In genomic region chr6:121187200-121187832, GRCh38 we compare ENCODE assay signal across 29 cellular contexts.
"Had no signal": no experiment of that assay in that cellular context is flagged by ENCODE, and none has a peak within 500 bp of the region (broad histone marks: within the 10 kb centered on the region; RNA-seq: fewer than 3 reads in every experiment).

No MANE protein-coding gene starts in this region.

- H3K4me3 Mint-ChIP-seq: activated B cell treated with CpG ODN at 0.5 μM for 24 hours; activated CD8-positive, alpha-beta T cell treated with anti-CD3 and anti-CD28 coated beads for 36 hours; activated naive CD4-positive, alpha-beta T cell treated with anti-CD3 and anti-CD28 coated beads, Interleukin-2, amount 50 U/mL, for 24 hours; activated T-cell treated with anti-CD3 and anti-CD28 coated beads, Interleukin-2, amount 50 U/mL, for 4 hours; activated T-helper 17 cell treated with anti-CD3 and anti-CD28 coated beads, Interleukin-2, amount 50 U/mL, for 72 hours; central memory CD8-positive, alpha-beta T cell; dendritic cell treated with granulocyte-macrophage colony-stimulating factor and Interleukin-4, amounts not matched to agents 40 ng/mL and 50 ng/mL, for 4 days; endodermal cell; immature natural killer cell; natural killer cell; stimulated activated memory B cell treated with anti-CD40 and anti-IgM and Interleukin-4, amounts not matched to agents 10 μg/mL and 1 μg/mL and 100 μg/mL, for 72 hours; stimulated activated naive CD8-positive, alpha-beta T cell treated with anti-CD3 and anti-CD28 coated beads, Interleukin-15, amount 100 ng/mL, for 72 hours had no signal

- ATAC-seq: activated CD8-positive, alpha-beta T cell treated with anti-CD3 and anti-CD28 coated beads for 36 hours; activated T-cell treated with anti-CD3 and anti-CD28 coated beads, Interleukin-2, amount 50 U/mL, for 4 hours; activated T-helper 17 cell treated with anti-CD3 and anti-CD28 coated beads, Interleukin-2, amount 50 U/mL, for 72 hours; left lobe of liver; natural killer cell; sciatic nerve; stimulated activated memory B cell treated with anti-CD40 and anti-IgM and Interleukin-4, amounts not matched to agents 10 μg/mL and 1 μg/mL and 100 μg/mL, for 72 hours; stimulated activated naive CD8-positive, alpha-beta T cell treated with anti-CD3 and anti-CD28 coated beads, Interleukin-15, amount 100 ng/mL, for 72 hours; upper lobe of right lung had no signal

- H3K36me3 Mint-ChIP-seq: natural killer cell had no signal

- H3K4me1 Mint-ChIP-seq: activated B cell treated with CpG ODN at 0.5 μM for 24 hours; activated naive CD4-positive, alpha-beta T cell treated with anti-CD3 and anti-CD28 coated beads, Interleukin-2, amount 50 U/mL, for 24 hours; activated T-helper 17 cell treated with anti-CD3 and anti-CD28 coated beads, Interleukin-2, amount 50 U/mL, for 72 hours; central memory CD8-positive, alpha-beta T cell; immature natural killer cell; natural killer cell; stimulated activated memory B cell treated with anti-CD40 and anti-IgM and Interleukin-4, amounts not matched to agents 10 μg/mL and 1 μg/mL and 100 μg/mL, for 72 hours; stimulated activated naive CD8-positive, alpha-beta T cell treated with anti-CD3 and anti-CD28 coated beads, Interleukin-15, amount 100 ng/mL, for 72 hours had no signal

- H3K4me1 ChIP-seq: lower lobe of right lung, thyroid gland, upper lobe of right lung had no signal

- H3K27ac ChIP-seq: lower lobe of right lung, thyroid gland, upper lobe of right lung had no signal

- H3K4me3 ChIP-seq: lower lobe of right lung, thyroid gland, upper lobe of right lung had no signal

- DNase-seq: activated B cell treated with CpG ODN at 0.5 μM for 24 hours; activated CD4-positive, alpha-beta T cell treated with anti-CD3 and anti-CD28 coated beads, Interleukin-2, amount 50 U/mL, for 1 hour; activated CD8-positive, alpha-beta T cell treated with anti-CD3 and anti-CD28 coated beads for 36 hours; activated gamma-delta T cell treated with Interleukin-2 at 50 U/mL for 16 hours; activated T-cell treated with anti-CD3 and anti-CD28 coated beads, Interleukin-2, amount 50 U/mL, for 4 hours; endodermal cell; head of caudate nucleus; hippocampal formation; immature natural killer cell; kidney glomerular epithelial cell; lower lobe of right lung; mesenchymal stem cell; natural killer cell; posterior cingulate gyrus; small intestine; stimulated activated CD4-positive, alpha-beta T cell treated with anti-CD3 and anti-CD28 coated beads, Interleukin-1b, Interleukin-23, amount 100 ng/mL, for 48 hours; stimulated activated CD4-positive, alpha-beta T cell treated with anti-CD3 and anti-CD28 coated beads, Interleukin-4, amount 100 ng/mL, for 4 hours; stimulated activated CD8-positive, alpha-beta memory T cell treated with anti-CD3 and anti-CD28 coated beads, Interleukin-4, amount 100 ng/mL, for 48 hours; stimulated activated naive CD8-positive, alpha-beta T cell treated with anti-CD3 and anti-CD28 coated beads, Interleukin-15, amount 100 ng/mL, for 72 hours; T-helper 2 cell; thyroid gland; upper lobe of right lung had no signal

- H3K9me3 Mint-ChIP-seq: activated B cell treated with CpG ODN at 0.5 μM for 24 hours; activated CD8-positive, alpha-beta T cell treated with anti-CD3 and anti-CD28 coated beads for 36 hours; activated naive CD4-positive, alpha-beta T cell treated with anti-CD3 and anti-CD28 coated beads, Interleukin-2, amount 50 U/mL, for 24 hours; activated T-cell treated with anti-CD3 and anti-CD28 coated beads, Interleukin-2, amount 50 U/mL, for 4 hours; activated T-helper 17 cell treated with anti-CD3 and anti-CD28 coated beads, Interleukin-2, amount 50 U/mL, for 72 hours; central memory CD8-positive, alpha-beta T cell; dendritic cell treated with granulocyte-macrophage colony-stimulating factor and Interleukin-4, amounts not matched to agents 40 ng/mL and 50 ng/mL, for 4 days; endodermal cell; immature natural killer cell; natural killer cell; stimulated activated memory B cell treated with anti-CD40 and anti-IgM and Interleukin-4, amounts not matched to agents 10 μg/mL and 1 μg/mL and 100 μg/mL, for 72 hours; stimulated activated naive CD8-positive, alpha-beta T cell treated with anti-CD3 and anti-CD28 coated beads, Interleukin-15, amount 100 ng/mL, for 72 hours had no signal

- H3K27me3 Mint-ChIP-seq: activated B cell treated with CpG ODN at 0.5 μM for 24 hours; activated CD8-positive, alpha-beta T cell treated with anti-CD3 and anti-CD28 coated beads for 36 hours; activated naive CD4-positive, alpha-beta T cell treated with anti-CD3 and anti-CD28 coated beads, Interleukin-2, amount 50 U/mL, for 24 hours; activated T-helper 17 cell treated with anti-CD3 and anti-CD28 coated beads, Interleukin-2, amount 50 U/mL, for 72 hours; central memory CD8-positive, alpha-beta T cell; dendritic cell treated with granulocyte-macrophage colony-stimulating factor and Interleukin-4, amounts not matched to agents 40 ng/mL and 50 ng/mL, for 4 days; stimulated activated memory B cell treated with anti-CD40 and anti-IgM and Interleukin-4, amounts not matched to agents 10 μg/mL and 1 μg/mL and 100 μg/mL, for 72 hours; stimulated activated naive CD8-positive, alpha-beta T cell treated with anti-CD3 and anti-CD28 coated beads, Interleukin-15, amount 100 ng/mL, for 72 hours had no signal

- H3K9me3 ChIP-seq: lower lobe of right lung, thyroid gland, upper lobe of right lung had no signal

- H3K36me3 ChIP-seq: lower lobe of right lung, thyroid gland, upper lobe of right lung had no signal

- H3K27ac Mint-ChIP-seq: activated B cell treated with CpG ODN at 0.5 μM for 24 hours; activated CD8-positive, alpha-beta T cell treated with anti-CD3 and anti-CD28 coated beads for 36 hours; activated naive CD4-positive, alpha-beta T cell treated with anti-CD3 and anti-CD28 coated beads, Interleukin-2, amount 50 U/mL, for 24 hours; activated T-helper 17 cell treated with anti-CD3 and anti-CD28 coated beads, Interleukin-2, amount 50 U/mL, for 72 hours; dendritic cell treated with granulocyte-macrophage colony-stimulating factor and Interleukin-4, amounts not matched to agents 40 ng/mL and 50 ng/mL, for 4 days; endodermal cell; immature natural killer cell; natural killer cell; stimulated activated memory B cell treated with anti-CD40 and anti-IgM and Interleukin-4, amounts not matched to agents 10 μg/mL and 1 μg/mL and 100 μg/mL, for 72 hours; stimulated activated naive CD8-positive, alpha-beta T cell treated with anti-CD3 and anti-CD28 coated beads, Interleukin-15, amount 100 ng/mL, for 72 hours had no signal

- H3K27me3 ChIP-seq: thyroid gland, upper lobe of right lung had no signal
